Comparison of ENCODE assay signal across 7 cellular contexts in the genomic region with DNA sequence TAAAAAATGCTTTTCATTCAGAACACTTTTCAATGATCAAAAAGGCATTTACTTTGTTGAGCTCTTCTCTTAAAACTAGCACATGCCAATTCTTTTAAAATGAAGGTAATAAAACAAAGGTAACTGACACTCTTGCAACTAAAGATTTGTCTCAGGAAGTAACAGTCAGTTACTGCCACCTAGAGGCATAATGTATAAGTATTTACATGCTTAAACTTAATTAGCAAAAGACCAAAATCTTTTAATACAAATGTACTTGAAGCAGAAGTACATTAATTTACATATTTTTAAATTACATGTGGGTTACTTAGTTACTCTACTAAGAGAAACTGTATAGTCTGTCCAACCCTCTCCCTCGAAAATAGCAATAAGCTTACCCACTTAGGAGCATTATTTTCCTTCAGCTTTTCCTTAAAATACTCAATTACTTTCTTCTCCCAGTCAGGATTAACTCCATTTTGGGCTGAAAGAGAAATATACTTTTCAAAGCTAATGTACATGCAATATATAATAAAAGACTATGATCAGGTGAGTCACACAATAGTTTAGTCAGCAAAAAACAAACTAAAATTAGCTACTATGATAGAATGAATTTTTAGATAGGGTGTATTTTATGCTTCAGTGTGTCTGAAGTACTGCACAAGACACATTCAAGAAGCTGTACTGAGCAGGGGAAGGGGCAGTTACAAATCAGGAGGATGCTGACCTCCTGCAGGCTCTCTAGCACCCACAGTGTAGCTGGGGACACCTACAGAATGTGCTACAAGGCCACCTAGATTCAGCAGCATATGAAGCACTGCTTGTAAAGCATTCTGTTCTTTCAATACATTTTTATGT. TPM values are rescaled to one million over a fixed set of nuclear protein-coding genes. Genes with fewer than 3 reads are reported as not detected.
A peak's percentile ranks its signal among the peaks of the same experiment; 100 is the strongest.
DNase-seq lines count a peak whose midpoint lies in the region; ATAC-seq and TF ChIP-seq lines count a peak whose summit lies in the region.

No MANE protein-coding gene starts in this region.

- peaks cover 51% of the 10 kb centered on the region for H3K36me3 ChIP-seq in DND-41 (ENCODE audit: insufficient read depth, low read length)
- peaks cover 0 to 33% (median 4%) of the 10 kb centered on the region in 4 donors for H3K36me3 ChIP-seq in sigmoid colon

- H3K9ac ChIP-seq in DND-41 (ENCODE audit: low read depth, low read length), result no peak overlapping the region

- H3K27me3 ChIP-seq in DND-41 (ENCODE audit: insufficient read depth, low read length, poor library complexity), result no peaks in the 10 kb centered on the region
- no peaks in the 10 kb centered on the region for H3K27me3 ChIP-seq in sigmoid colon

- no peak for TF ChIP-seq EP300 in sigmoid colon (IDR thresholded peaks at IDR 0.05)

- no peak for TF ChIP-seq POLR2A in sigmoid colon (IDR thresholded peaks at IDR 0.05)

- TF ChIP-seq CTCF in DND-41 (IDR thresholded peaks at IDR 0.05; ENCODE audit: borderline replicate concordance, extremely low read depth, low read length, poor library complexity, severe bottlenecking) (peak; percentile 69), fibroblast of pulmonary artery (IDR thresholded peaks at IDR 0.05; ENCODE audit: low read length, missing control alignments) (peak; percentile 50), sigmoid colon (IDR thresholded peaks at IDR 0.05) (peak in 3 of 4 experiments; percentile 36 to 65 (median 50))

- peaks cover 66% of the 10 kb centered on the region for H4K20me1 ChIP-seq in DND-41 (ENCODE audit: insufficient read depth, low read length)

- H3K4me1 ChIP-seq in DND-41 (ENCODE audit: insufficient read depth, low read length), result no peaks in the 10 kb centered on the region; the same call in 1 of the 2 replicates
- peaks cover 0 to 17% (median 10%) of the 10 kb centered on the region in 4 donors for H3K4me1 ChIP-seq in sigmoid colon

- ATAC-seq in DND-41 (ENCODE audit: insufficient read depth, low read depth) (peak; percentile 61; the same call in 2 of the 3 replicates), HG03432 (IDR thresholded peaks at IDR 0.05; ENCODE audit: unreplicated experiment) (no peak), HG03139 (IDR thresholded peaks at IDR 0.05; ENCODE audit: unreplicated experiment) (no peak)

- peaks cover 4% of the 10 kb centered on the region for H3K9me3 ChIP-seq in DND-41 (ENCODE audit: insufficient read depth, low read length, severe bottlenecking)
- no peaks in the 10 kb centered on the region for H3K9me3 ChIP-seq in sigmoid colon

- H3K27ac ChIP-seq in DND-41 (ENCODE audit: low read length) (no peak overlapping the region), sigmoid colon (no peak overlapping the region)

- intact Hi-C loops in sigmoid colon (cut with DNase I), result loop anchor here (1.0 to 5.0 kb wide), 3 partner anchors 109 to 251 kb away; no protein-coding TSS in a partner anchor

- H3K4me3 ChIP-seq in DND-41 (ENCODE audit: low read depth in 1 of 2, low read length in 2 of 2) (no peak overlapping the region), fibroblast of pulmonary artery (replicated peaks; ENCODE audit: low read depth, low read length) (no peak overlapping the region), sigmoid colon (no peak overlapping the region)

- no peak for DNase-seq in DND-41
- peak; percentile 39 for DNase-seq in HCEC 1CT
- peak; percentile 59 for DNase-seq in SW480 (ENCODE audit: low spot score)
- peak; percentile 75 for DNase-seq in fibroblast of pulmonary artery (ENCODE audit: low read depth)
- DNase-seq in sigmoid colon, result no peak

- no peak overlapping the region for H2AFZ ChIP-seq in DND-41 (ENCODE audit: low read depth, low read length)

- H3K4me2 ChIP-seq in DND-41 (ENCODE audit: insufficient read depth, low read length), result no peak overlapping the region

- 64 to 76% methylated on average over 1 of the region's 1 CpG for WGBS in sigmoid colon, 2 donors

- peaks cover 90% of the 10 kb centered on the region for H3K79me2 ChIP-seq in DND-41 (ENCODE audit: insufficient read depth, low read length)

RNA-seq across cellular contexts. Expression of a gene that starts 13.0 kb away (rescaled TPM):
- 10 to 100 TPM; 36.8 to 64.9 (median 63.9) TPM for total RNA-seq in sigmoid colon
- polyA plus RNA-seq in sigmoid colon, result 10 to 100 TPM; 20.4 to 29.3 (median 25.4) TPM

RNA-seq across cellular contexts. Expression of a gene that starts 32.9 kb away (rescaled TPM):
- 10 to 100 TPM; 17.5 to 31.4 (median 19.1) TPM for total RNA-seq in sigmoid colon
- 10 to 100 TPM in 2 of 3 donors, 1 to 10 TPM in 1; 8.3 to 28.8 (median 13.4) TPM for polyA plus RNA-seq in sigmoid colon

Comparison
In these comparisons a context has a peak if more than half of its experiments do, and no peak if none do; other contexts are left out.
1. DNase-seq: peak in HCEC 1CT (single experiment), SW480 (single experiment) and fibroblast of pulmonary artery (single experiment); none in DND-41 (single experiment) and sigmoid colon (single experiment).
2. Peak in every context shown above with its lines, with median percentiles within 50 percentile points of each other: CTCF ChIP-seq.